In the genomic region with DNA sequence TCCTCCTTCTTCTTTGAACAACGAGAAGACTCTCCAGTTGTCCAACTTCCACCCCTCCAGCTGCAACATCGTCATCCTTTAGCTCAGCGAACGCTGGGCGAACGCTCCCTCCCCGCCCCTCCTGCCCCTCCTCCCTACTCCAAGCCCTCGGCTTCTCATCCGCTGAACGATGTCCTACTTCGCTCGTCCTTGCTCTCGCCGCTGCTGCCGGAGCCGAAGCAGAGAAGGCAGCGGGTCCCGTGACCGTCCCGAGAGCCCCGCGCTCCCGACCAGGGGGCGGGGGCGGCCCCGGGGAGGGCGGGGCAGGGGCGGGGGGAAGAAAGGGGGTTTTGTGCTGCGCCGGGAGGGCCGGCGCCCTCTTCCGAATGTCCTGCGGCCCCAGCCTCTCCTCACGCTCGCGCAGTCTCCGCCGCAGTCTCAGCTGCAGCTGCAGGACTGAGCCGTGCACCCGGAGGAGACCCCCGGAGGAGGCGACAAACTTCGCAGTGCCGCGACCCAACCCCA, we compare ENCODE assay signal across 1 cellular context.
TF ChIP-seq lines count a peak whose summit lies in the region.

A gene with protein sequence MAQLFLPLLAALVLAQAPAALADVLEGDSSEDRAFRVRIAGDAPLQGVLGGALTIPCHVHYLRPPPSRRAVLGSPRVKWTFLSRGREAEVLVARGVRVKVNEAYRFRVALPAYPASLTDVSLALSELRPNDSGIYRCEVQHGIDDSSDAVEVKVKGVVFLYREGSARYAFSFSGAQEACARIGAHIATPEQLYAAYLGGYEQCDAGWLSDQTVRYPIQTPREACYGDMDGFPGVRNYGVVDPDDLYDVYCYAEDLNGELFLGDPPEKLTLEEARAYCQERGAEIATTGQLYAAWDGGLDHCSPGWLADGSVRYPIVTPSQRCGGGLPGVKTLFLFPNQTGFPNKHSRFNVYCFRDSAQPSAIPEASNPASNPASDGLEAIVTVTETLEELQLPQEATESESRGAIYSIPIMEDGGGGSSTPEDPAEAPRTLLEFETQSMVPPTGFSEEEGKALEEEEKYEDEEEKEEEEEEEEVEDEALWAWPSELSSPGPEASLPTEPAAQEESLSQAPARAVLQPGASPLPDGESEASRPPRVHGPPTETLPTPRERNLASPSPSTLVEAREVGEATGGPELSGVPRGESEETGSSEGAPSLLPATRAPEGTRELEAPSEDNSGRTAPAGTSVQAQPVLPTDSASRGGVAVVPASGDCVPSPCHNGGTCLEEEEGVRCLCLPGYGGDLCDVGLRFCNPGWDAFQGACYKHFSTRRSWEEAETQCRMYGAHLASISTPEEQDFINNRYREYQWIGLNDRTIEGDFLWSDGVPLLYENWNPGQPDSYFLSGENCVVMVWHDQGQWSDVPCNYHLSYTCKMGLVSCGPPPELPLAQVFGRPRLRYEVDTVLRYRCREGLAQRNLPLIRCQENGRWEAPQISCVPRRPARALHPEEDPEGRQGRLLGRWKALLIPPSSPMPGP (plus strand): TSS at position 357 of the 504 bp plus-strand sequence. CDS start 3,938 bp downstream, outside the sequence.

TF ChIP-seq in GM23338, 12 proteins besides CTCF, POLR2A, EP300 and RAD21 (continued from another document):
- TF ChIP-seq, protein P1, sequence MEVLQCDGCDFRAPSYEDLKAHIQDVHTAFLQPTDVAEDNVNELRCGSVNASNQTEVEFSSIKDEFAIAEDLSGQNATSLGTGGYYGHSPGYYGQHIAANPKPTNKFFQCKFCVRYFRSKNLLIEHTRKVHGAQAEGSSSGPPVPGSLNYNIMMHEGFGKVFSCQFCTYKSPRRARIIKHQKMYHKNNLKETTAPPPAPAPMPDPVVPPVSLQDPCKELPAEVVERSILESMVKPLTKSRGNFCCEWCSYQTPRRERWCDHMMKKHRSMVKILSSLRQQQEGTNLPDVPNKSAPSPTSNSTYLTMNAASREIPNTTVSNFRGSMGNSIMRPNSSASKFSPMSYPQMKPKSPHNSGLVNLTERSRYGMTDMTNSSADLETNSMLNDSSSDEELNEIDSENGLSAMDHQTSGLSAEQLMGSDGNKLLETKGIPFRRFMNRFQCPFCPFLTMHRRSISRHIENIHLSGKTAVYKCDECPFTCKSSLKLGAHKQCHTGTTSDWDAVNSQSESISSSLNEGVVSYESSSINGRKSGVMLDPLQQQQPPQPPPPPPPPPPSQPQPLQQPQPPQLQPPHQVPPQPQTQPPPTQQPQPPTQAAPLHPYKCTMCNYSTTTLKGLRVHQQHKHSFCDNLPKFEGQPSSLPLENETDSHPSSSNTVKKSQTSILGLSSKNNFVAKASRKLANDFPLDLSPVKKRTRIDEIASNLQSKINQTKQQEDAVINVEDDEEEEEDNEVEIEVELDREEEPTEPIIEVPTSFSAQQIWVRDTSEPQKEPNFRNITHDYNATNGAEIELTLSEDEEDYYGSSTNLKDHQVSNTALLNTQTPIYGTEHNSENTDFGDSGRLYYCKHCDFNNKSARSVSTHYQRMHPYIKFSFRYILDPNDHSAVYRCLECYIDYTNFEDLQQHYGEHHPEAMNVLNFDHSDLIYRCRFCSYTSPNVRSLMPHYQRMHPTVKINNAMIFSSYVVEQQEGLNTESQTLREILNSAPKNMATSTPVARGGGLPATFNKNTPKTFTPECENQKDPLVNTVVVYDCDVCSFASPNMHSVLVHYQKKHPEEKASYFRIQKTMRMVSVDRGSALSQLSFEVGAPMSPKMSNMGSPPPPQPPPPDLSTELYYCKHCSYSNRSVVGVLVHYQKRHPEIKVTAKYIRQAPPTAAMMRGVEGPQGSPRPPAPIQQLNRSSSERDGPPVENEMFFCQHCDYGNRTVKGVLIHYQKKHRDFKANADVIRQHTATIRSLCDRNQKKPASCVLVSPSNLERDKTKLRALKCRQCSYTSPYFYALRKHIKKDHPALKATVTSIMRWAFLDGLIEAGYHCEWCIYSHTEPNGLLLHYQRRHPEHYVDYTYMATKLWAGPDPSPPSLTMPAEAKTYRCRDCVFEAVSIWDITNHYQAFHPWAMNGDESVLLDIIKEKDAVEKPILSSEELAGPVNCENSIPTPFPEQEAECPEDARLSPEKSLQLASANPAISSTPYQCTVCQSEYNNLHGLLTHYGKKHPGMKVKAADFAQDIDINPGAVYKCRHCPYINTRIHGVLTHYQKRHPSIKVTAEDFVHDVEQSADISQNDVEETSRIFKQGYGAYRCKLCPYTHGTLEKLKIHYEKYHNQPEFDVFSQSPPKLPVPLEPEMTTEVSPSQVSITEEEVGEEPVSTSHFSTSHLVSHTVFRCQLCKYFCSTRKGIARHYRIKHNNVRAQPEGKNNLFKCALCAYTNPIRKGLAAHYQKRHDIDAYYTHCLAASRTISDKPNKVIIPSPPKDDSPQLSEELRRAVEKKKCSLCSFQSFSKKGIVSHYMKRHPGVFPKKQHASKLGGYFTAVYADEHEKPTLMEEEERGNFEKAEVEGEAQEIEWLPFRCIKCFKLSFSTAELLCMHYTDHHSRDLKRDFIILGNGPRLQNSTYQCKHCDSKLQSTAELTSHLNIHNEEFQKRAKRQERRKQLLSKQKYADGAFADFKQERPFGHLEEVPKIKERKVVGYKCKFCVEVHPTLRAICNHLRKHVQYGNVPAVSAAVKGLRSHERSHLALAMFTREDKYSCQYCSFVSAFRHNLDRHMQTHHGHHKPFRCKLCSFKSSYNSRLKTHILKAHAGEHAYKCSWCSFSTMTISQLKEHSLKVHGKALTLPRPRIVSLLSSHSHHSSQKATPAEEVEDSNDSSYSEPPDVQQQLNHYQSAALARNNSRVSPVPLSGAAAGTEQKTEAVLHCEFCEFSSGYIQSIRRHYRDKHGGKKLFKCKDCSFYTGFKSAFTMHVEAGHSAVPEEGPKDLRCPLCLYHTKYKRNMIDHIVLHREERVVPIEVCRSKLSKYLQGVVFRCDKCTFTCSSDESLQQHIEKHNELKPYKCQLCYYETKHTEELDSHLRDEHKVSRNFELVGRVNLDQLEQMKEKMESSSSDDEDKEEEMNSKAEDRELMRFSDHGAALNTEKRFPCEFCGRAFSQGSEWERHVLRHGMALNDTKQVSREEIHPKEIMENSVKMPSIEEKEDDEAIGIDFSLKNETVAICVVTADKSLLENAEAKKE (CRISPR knock-in tag; IDR thresholded peaks at IDR 0.05), result no peak
- TF ChIP-seq, protein P2, sequence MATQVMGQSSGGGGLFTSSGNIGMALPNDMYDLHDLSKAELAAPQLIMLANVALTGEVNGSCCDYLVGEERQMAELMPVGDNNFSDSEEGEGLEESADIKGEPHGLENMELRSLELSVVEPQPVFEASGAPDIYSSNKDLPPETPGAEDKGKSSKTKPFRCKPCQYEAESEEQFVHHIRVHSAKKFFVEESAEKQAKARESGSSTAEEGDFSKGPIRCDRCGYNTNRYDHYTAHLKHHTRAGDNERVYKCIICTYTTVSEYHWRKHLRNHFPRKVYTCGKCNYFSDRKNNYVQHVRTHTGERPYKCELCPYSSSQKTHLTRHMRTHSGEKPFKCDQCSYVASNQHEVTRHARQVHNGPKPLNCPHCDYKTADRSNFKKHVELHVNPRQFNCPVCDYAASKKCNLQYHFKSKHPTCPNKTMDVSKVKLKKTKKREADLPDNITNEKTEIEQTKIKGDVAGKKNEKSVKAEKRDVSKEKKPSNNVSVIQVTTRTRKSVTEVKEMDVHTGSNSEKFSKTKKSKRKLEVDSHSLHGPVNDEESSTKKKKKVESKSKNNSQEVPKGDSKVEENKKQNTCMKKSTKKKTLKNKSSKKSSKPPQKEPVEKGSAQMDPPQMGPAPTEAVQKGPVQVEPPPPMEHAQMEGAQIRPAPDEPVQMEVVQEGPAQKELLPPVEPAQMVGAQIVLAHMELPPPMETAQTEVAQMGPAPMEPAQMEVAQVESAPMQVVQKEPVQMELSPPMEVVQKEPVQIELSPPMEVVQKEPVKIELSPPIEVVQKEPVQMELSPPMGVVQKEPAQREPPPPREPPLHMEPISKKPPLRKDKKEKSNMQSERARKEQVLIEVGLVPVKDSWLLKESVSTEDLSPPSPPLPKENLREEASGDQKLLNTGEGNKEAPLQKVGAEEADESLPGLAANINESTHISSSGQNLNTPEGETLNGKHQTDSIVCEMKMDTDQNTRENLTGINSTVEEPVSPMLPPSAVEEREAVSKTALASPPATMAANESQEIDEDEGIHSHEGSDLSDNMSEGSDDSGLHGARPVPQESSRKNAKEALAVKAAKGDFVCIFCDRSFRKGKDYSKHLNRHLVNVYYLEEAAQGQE (IDR thresholded peaks at IDR 0.05; ENCODE audit: unreplicated experiment), result no peak
